8 cellular contexts compared by ENCODE assay signal in genomic region chr21:43810505-43811261, GRCh38. TPM values are rescaled to one million over a fixed set of nuclear protein-coding genes. Genes with fewer than 3 reads are reported as not detected.
DNase-seq lines count a peak whose midpoint lies in the region; ATAC-seq and TF ChIP-seq lines count a peak whose summit lies in the region.

No MANE protein-coding gene starts in this region.

- no peaks in the 10 kb centered on the region for H3K9me3 ChIP-seq in BLaER1 treated with 17β-estradiol and CSF1 and Interleukin-3, amounts not matched to agents 10 nM and 100 nM (replicated peaks in 1 of 11)
- no peaks in the 10 kb centered on the region for H3K9me3 ChIP-seq in PC-9 (ENCODE audit: insufficient read depth, low read depth)
- H3K9me3 ChIP-seq in neural cell (ENCODE audit: low read length), result no peaks in the 10 kb centered on the region

- DNase-seq in KBM-7, result peak; percentile 91
- peak in 1 of 2 experiments; percentile 84 for DNase-seq in PC-9
- peak; percentile 97 to 99 for DNase-seq in activated T-cell treated with anti-CD3 and anti-CD28 coated beads, Interleukin-2, amount 50 U/mL, for 48 hours
- DNase-seq in fibroblast of gingiva (ENCODE audit: low read depth), result peak; percentile 49
- peak; percentile 98 for DNase-seq in stimulated activated naive CD8-positive, alpha-beta T cell treated with anti-CD3 and anti-CD28 coated beads, Interleukin-15, Interleukin-2, amounts not matched to agents 100 U/mL and 50 U/mL, for 24 hours

- peak overlapping the region; percentile 87 to 99 (median 95) for H3K4me2 ChIP-seq in BLaER1 treated with 17β-estradiol and CSF1 and Interleukin-3, amounts not matched to agents 10 nM and 100 nM
- H3K4me2 ChIP-seq in PC-9, result no peak overlapping the region
- no peak overlapping the region for H3K4me2 ChIP-seq in neural cell (ENCODE audit: low read length)

- peaks cover 0 to 20% (median 0%) of the 10 kb centered on the region in 11 experiments; a peak in 4 of 22 replicates for H4K20me1 ChIP-seq in BLaER1 treated with 17β-estradiol and CSF1 and Interleukin-3, amounts not matched to agents 10 nM and 100 nM
- no peaks in the 10 kb centered on the region; the same call in 1 of the 2 replicates for H4K20me1 ChIP-seq in PC-9 (ENCODE audit: insufficient read depth)
- no peaks in the 10 kb centered on the region for H4K20me1 ChIP-seq in neural cell (ENCODE audit: insufficient read depth)

- TF ChIP-seq EP300 in neural cell (conservative IDR thresholded peaks at IDR 0.05; ENCODE audit: poor library complexity, severe bottlenecking), result no peak

- CTCF ChIA-PET in PC-9 (lab: Charles Lee), result interaction anchor here (0.9 to 1.2 kb wide), 2 partner anchors 129 to 273 kb away, joined by 3 read pairs; no protein-coding TSS in a partner anchor

- peaks cover 0 to 45% (median 18%) of the 10 kb centered on the region in 11 experiments; a peak in 17 of 22 replicates for H3K36me3 ChIP-seq in BLaER1 treated with 17β-estradiol and CSF1 and Interleukin-3, amounts not matched to agents 10 nM and 100 nM
- no peaks in the 10 kb centered on the region for H3K36me3 ChIP-seq in PC-9 (ENCODE audit: low read depth)
- no peaks in the 10 kb centered on the region for H3K36me3 ChIP-seq in neural cell (ENCODE audit: insufficient read depth, low read length)

- peaks cover 82 to 97% (median 95%) of the 10 kb centered on the region in 10 experiments for H3K4me1 ChIP-seq in BLaER1 treated with 17β-estradiol and CSF1 and Interleukin-3, amounts not matched to agents 10 nM and 100 nM
- H3K4me1 ChIP-seq in PC-9 (replicated peaks; ENCODE audit: insufficient read depth), result peaks cover 7% of the 10 kb centered on the region

- H3F3A ChIP-seq in PC-9 (ENCODE audit: insufficient read depth, low read depth) (peaks cover 10% of the 10 kb centered on the region; the same call in 1 of the 2 replicates), neural cell (ENCODE audit: insufficient read depth, low read length, poor library complexity, severe bottlenecking) (no peaks in the 10 kb centered on the region)

- peak overlapping the region; percentile 31 to 99 (median 94); a peak in 20 of 22 replicates for H3K27ac ChIP-seq in BLaER1 treated with 17β-estradiol and CSF1 and Interleukin-3, amounts not matched to agents 10 nM and 100 nM
- no peak overlapping the region for H3K27ac ChIP-seq in PC-9
- H3K27ac ChIP-seq in neural cell (ENCODE audit: low read length), result no peak overlapping the region

- peak; percentile 52 for ATAC-seq in GM19455 (IDR thresholded peaks at IDR 0.05; ENCODE audit: unreplicated experiment)
- ATAC-seq in stimulated activated naive CD8-positive, alpha-beta T cell treated with anti-CD3 and anti-CD28 coated beads, Interleukin-15, Interleukin-2, amounts not matched to agents 100 U/mL and 50 U/mL, for 24 hours, result peak; percentile 81

- in situ Hi-C loops in KBM-7 (cut with MboI; ENCODE audit: low pct_unique_long_range_greater_than_20kb, low sequenced_read_pairs), result loop anchor here (25.0 kb wide), 2 partner anchors 127 to 527 kb away; partner anchors contain the start of gene CFAP410

- intact Hi-C loops in PC-9 (cut with micrococcal nuclease; ENCODE audit: unreplicated experiment), result loop anchor here (2.0 to 10.0 kb wide), 2 partner anchors 128 to 674 kb away; no protein-coding TSS in a partner anchor

- H3K4me3 ChIP-seq in BLaER1 treated with 17β-estradiol and CSF1 and Interleukin-3, amounts not matched to agents 10 nM and 100 nM, result peak overlapping the region in 9 of 10 experiments; percentile 49 to 76 (median 55); a peak in 17 of 20 replicates
- H3K4me3 ChIP-seq in PC-9, result no peak overlapping the region
- no peak overlapping the region for H3K4me3 ChIP-seq in neural cell (ENCODE audit: low read length)

- H3K27me3 ChIP-seq in BLaER1 treated with 17β-estradiol and CSF1 and Interleukin-3, amounts not matched to agents 10 nM and 100 nM, result no peaks in the 10 kb centered on the region
- H3K27me3 ChIP-seq in PC-9 (ENCODE audit: insufficient read depth, low read depth), result no peaks in the 10 kb centered on the region
- H3K27me3 ChIP-seq in neural cell (ENCODE audit: insufficient read depth, low read depth, low read length), result no peaks in the 10 kb centered on the region

- H3K79me2 ChIP-seq in PC-9 (ENCODE audit: low read depth), result no peaks in the 10 kb centered on the region
- no peaks in the 10 kb centered on the region for H3K79me2 ChIP-seq in neural cell (replicated peaks; ENCODE audit: insufficient read depth, low read length)

- peak overlapping the region; percentile 65 to 89 (median 76) for H3K9ac ChIP-seq in BLaER1 treated with 17β-estradiol and CSF1 and Interleukin-3, amounts not matched to agents 10 nM and 100 nM
- no peak overlapping the region for H3K9ac ChIP-seq in neural cell (ENCODE audit: low read length)

- TF ChIP-seq RAD21 in neural cell (conservative IDR thresholded peaks at IDR 0.05), result peak; percentile 86

- TF ChIP-seq CTCF in PC-9 (conservative IDR thresholded peaks at IDR 0.05) (peak; percentile 91), neural cell (IDR thresholded peaks at IDR 0.05; ENCODE audit: poor library complexity, severe bottlenecking) (peak; percentile 84)

- H2AFZ ChIP-seq in PC-9 (no peak overlapping the region), neural cell (ENCODE audit: low read depth, low read length) (no peak overlapping the region)

- BruUV-seq in PC-9 (replicated peaks; lab: Mats Ljungman, UMichigan), result no TSS peak

- POLR2A ChIA-PET in PC-9 (lab: Charles Lee; ENCODE audit: unreplicated experiment), result interaction anchor here (0.5 to 0.7 kb wide), 2 partner anchors 31 to 165 kb away, joined by 3 to 6 read pairs; no protein-coding TSS in a partner anchor

- H3K9me2 ChIP-seq in PC-9 (ENCODE audit: insufficient read depth), result no peaks in the 10 kb centered on the region
- no peaks in the 10 kb centered on the region for H3K9me2 ChIP-seq in neural cell (ENCODE audit: insufficient read depth, low read length)

TF ChIP-seq in neural cell, 6 proteins besides CTCF, POLR2A, EP300 and RAD21:
- no peak for TF ChIP-seq EZH2 (IDR thresholded peaks at IDR 0.05; ENCODE audit: borderline replicate concordance, insufficient read depth, low read length, poor library complexity, severe bottlenecking)
- TF ChIP-seq SMC3 (conservative IDR thresholded peaks at IDR 0.05; ENCODE audit: poor library complexity), result peak; percentile 79
- TF ChIP-seq MXI1 (conservative IDR thresholded peaks at IDR 0.05; ENCODE audit: poor library complexity, severe bottlenecking), result no peak

RNA-seq across cellular contexts. Expression of gene RRP1, which starts 21.3 kb away (rescaled TPM):
- total RNA-seq in PC-9 (2021), result 24.9 and 28.0 TPM in 2 replicates
- 31.3 and 35.8 TPM in 2 replicates for polyA plus RNA-seq in neural cell
- polyA minus RNA-seq in neural cell, result 19.9 and 20.5 TPM in 2 replicates

RNA-seq across cellular contexts. Expression of gene CSTB, which starts 34.6 kb away (rescaled TPM):
- total RNA-seq in PC-9 (2021), result 88.5 and 136 TPM in 2 replicates
- 9.7 and 12.8 TPM in 2 replicates for polyA plus RNA-seq in neural cell
- polyA minus RNA-seq in neural cell, result 5.7 and 7.3 TPM in 2 replicates

RNA-seq across cellular contexts. Expression of gene AGPAT3, which starts 54.3 kb away (rescaled TPM):
- 39.0 and 41.2 TPM in 2 replicates for total RNA-seq in PC-9 (2021)
- polyA plus RNA-seq in neural cell, result 8.4 and 9.3 TPM in 2 replicates
- 18.3 and 20.2 TPM in 2 replicates for polyA minus RNA-seq in neural cell

Comparison
In these comparisons a context has a peak if more than half of its experiments do, and no peak if none do; other contexts are left out.
1. H3K27ac ChIP-seq: peak in BLaER1 treated with 17β-estradiol and CSF1 and Interleukin-3, amounts not matched to agents 10 nM and 100 nM (11 of 11); none in PC-9 (single experiment) and neural cell (single experiment).
2. H3K4me2 ChIP-seq: peak in BLaER1 treated with 17β-estradiol and CSF1 and Interleukin-3, amounts not matched to agents 10 nM and 100 nM (11 of 11); none in PC-9 (single experiment) and neural cell (single experiment).
3. H3K4me3 ChIP-seq: peak in BLaER1 treated with 17β-estradiol and CSF1 and Interleukin-3, amounts not matched to agents 10 nM and 100 nM (9 of 10); none in PC-9 (single experiment) and neural cell (single experiment).